In the genomic region with DNA sequence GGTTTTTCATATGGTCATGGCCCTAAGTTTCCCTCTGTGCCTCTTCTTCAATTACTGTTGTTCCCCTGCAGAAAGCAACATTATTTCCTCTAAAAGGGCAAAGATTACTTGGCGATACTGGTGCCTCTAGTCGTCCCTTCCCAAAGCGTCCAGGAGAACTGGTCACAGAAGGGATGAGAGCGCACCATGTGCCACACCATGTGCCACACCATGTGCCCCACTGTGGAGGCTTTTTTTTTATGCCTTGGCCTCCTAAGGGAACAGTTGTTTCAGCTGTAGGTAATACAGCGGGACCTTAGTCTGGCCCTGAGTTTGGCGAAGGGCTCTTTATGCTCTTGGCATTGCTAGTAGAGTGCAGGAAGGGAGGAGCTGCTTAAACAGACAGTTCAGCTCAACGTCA, we compare ENCODE assay signal across 32 cellular contexts. TPM values are rescaled to one million over a fixed set of nuclear protein-coding genes. Genes with fewer than 3 reads are reported as not detected.
"Had no signal": no experiment of that assay in that cellular context is flagged by ENCODE, and none has a peak within 500 bp of the region (broad histone marks: within the 10 kb centered on the region; RNA-seq: fewer than 3 reads in every experiment).

No MANE protein-coding gene starts in this region.

- H3K9me3 ChIP-seq: stomach, suprapubic skin, testis, thoracic aorta, thyroid gland, tibial artery, tibial nerve, transverse colon, upper lobe of left lung, upper lobe of right lung, uterus, vagina had no signal

- H3K4me1 Mint-ChIP-seq: stimulated activated memory B cell treated with anti-CD40 and anti-IgM and Interleukin-4, amounts not matched to agents 10 μg/mL and 1 μg/mL and 100 μg/mL, for 72 hours had no signal

- DNase-seq: stimulated activated CD4-positive, alpha-beta T cell treated with anti-CD3 and anti-CD28 coated beads, Interleukin-2, amount 100 ng/mL, for 48 hours; stimulated activated CD4-positive, alpha-beta T cell treated with anti-CD3 and anti-CD28 coated beads, Interleukin-4, amount 100 ng/mL, for 1 hour; stimulated activated CD4-positive, alpha-beta T cell treated with anti-CD3 and anti-CD28 coated beads, Interleukin-4, amount 100 ng/mL, for 24 hours; stimulated activated CD4-positive, alpha-beta T cell treated with anti-CD3 and anti-CD28 coated beads, Interleukin-4, amount 100 ng/mL, for 4 hours; stimulated activated CD8-positive, alpha-beta memory T cell treated with anti-CD3 and anti-CD28 coated beads, Interleukin-4, amount 100 ng/mL, for 48 hours; stimulated activated naive B cell treated with anti-CD40 and anti-IgM and Interleukin-4, amounts not matched to agents 10 μg/mL and 1 μg/mL and 100 μg/mL, for 72 hours; stimulated activated naive CD4-positive, alpha-beta T cell; stimulated activated naive CD4-positive, alpha-beta T cell treated with Interleukin-2 at 50 U/mL for 16 hours; stimulated activated naive CD8-positive, alpha-beta T cell treated with anti-CD3 and anti-CD28 coated beads, Interleukin-15, amount 100 ng/mL, for 72 hours; stimulated activated naive CD8-positive, alpha-beta T cell treated with anti-CD3 and anti-CD28 coated beads, Interleukin-15, Interleukin-2, amounts not matched to agents 100 U/mL and 50 U/mL, for 24 hours; stomach; substantia nigra; testis; thyroid gland; tibial artery; transverse colon; trophoblast cell; upper lobe of left lung; upper lobe of right lung; uterus had no signal

- H3K36me3 Mint-ChIP-seq: stimulated activated effector memory CD8-positive, alpha-beta T cell treated with anti-CD3 and anti-CD28 coated beads, Interleukin-12 subunit alpha, Interleukin-12 subunit beta, amount 100 ng/mL, for 72 hours; stimulated activated memory B cell treated with anti-CD40 and anti-IgM and Interleukin-4, amounts not matched to agents 10 μg/mL and 1 μg/mL and 100 μg/mL, for 72 hours; stimulated activated naive B cell treated with anti-CD40 and anti-IgM and Interleukin-4, amounts not matched to agents 10 μg/mL and 1 μg/mL and 100 μg/mL, for 72 hours; type B pancreatic cell had no signal

- ATAC-seq: stimulated activated effector memory CD8-positive, alpha-beta T cell treated with anti-CD3 and anti-CD28 coated beads, Interleukin-12 subunit alpha, Interleukin-12 subunit beta, amount 100 ng/mL, for 72 hours; stimulated activated memory B cell treated with anti-CD40 and anti-IgM and Interleukin-4, amounts not matched to agents 10 μg/mL and 1 μg/mL and 100 μg/mL, for 72 hours; stimulated activated naive B cell treated with anti-CD40 and anti-IgM and Interleukin-4, amounts not matched to agents 10 μg/mL and 1 μg/mL and 100 μg/mL, for 72 hours; stimulated activated naive CD8-positive, alpha-beta T cell treated with anti-CD3 and anti-CD28 coated beads, Interleukin-15, amount 100 ng/mL, for 72 hours; stimulated activated naive CD8-positive, alpha-beta T cell treated with anti-CD3 and anti-CD28 coated beads, Interleukin-15, Interleukin-2, amounts not matched to agents 100 U/mL and 50 U/mL, for 24 hours; upper lobe of right lung had no signal

- H3K36me3 ChIP-seq: stomach, suprapubic skin, thoracic aorta, thyroid gland, tibial artery, tibial nerve, transverse colon, upper lobe of left lung, upper lobe of right lung, uterus, vagina had no signal

- H3K4me3 ChIP-seq: stomach, suprapubic skin, testis, thoracic aorta, thyroid gland, tibial artery, tibial nerve, transverse colon, upper lobe of left lung, upper lobe of right lung, uterus, vagina had no signal

- H3K27ac Mint-ChIP-seq: stimulated activated effector memory CD8-positive, alpha-beta T cell treated with anti-CD3 and anti-CD28 coated beads, Interleukin-12 subunit alpha, Interleukin-12 subunit beta, amount 100 ng/mL, for 72 hours; stimulated activated memory B cell treated with anti-CD40 and anti-IgM and Interleukin-4, amounts not matched to agents 10 μg/mL and 1 μg/mL and 100 μg/mL, for 72 hours; stimulated activated naive B cell treated with anti-CD40 and anti-IgM and Interleukin-4, amounts not matched to agents 10 μg/mL and 1 μg/mL and 100 μg/mL, for 72 hours; stimulated activated naive CD8-positive, alpha-beta T cell treated with anti-CD3 and anti-CD28 coated beads, Interleukin-15, amount 100 ng/mL, for 72 hours; stimulated activated naive CD8-positive, alpha-beta T cell treated with anti-CD3 and anti-CD28 coated beads, Interleukin-15, Interleukin-2, amounts not matched to agents 100 ng/mL and 50 ng/mL, for 24 hours; type B pancreatic cell had no signal

- H3K9me3 Mint-ChIP-seq: stimulated activated effector memory CD8-positive, alpha-beta T cell treated with anti-CD3 and anti-CD28 coated beads, Interleukin-12 subunit alpha, Interleukin-12 subunit beta, amount 100 ng/mL, for 72 hours; stimulated activated memory B cell treated with anti-CD40 and anti-IgM and Interleukin-4, amounts not matched to agents 10 μg/mL and 1 μg/mL and 100 μg/mL, for 72 hours; stimulated activated naive B cell treated with anti-CD40 and anti-IgM and Interleukin-4, amounts not matched to agents 10 μg/mL and 1 μg/mL and 100 μg/mL, for 72 hours; stimulated activated naive CD8-positive, alpha-beta T cell treated with anti-CD3 and anti-CD28 coated beads, Interleukin-15, amount 100 ng/mL, for 72 hours; stimulated activated naive CD8-positive, alpha-beta T cell treated with anti-CD3 and anti-CD28 coated beads, Interleukin-15, Interleukin-2, amounts not matched to agents 100 ng/mL and 50 ng/mL, for 24 hours; type B pancreatic cell had no signal

- H3K4me3 Mint-ChIP-seq: stimulated activated effector memory CD8-positive, alpha-beta T cell treated with anti-CD3 and anti-CD28 coated beads, Interleukin-12 subunit alpha, Interleukin-12 subunit beta, amount 100 ng/mL, for 72 hours; stimulated activated memory B cell treated with anti-CD40 and anti-IgM and Interleukin-4, amounts not matched to agents 10 μg/mL and 1 μg/mL and 100 μg/mL, for 72 hours; stimulated activated naive B cell treated with anti-CD40 and anti-IgM and Interleukin-4, amounts not matched to agents 10 μg/mL and 1 μg/mL and 100 μg/mL, for 72 hours; stimulated activated naive CD8-positive, alpha-beta T cell treated with anti-CD3 and anti-CD28 coated beads, Interleukin-15, amount 100 ng/mL, for 72 hours; stimulated activated naive CD8-positive, alpha-beta T cell treated with anti-CD3 and anti-CD28 coated beads, Interleukin-15, Interleukin-2, amounts not matched to agents 100 ng/mL and 50 ng/mL, for 24 hours; type B pancreatic cell had no signal

- FAIRE-seq: urothelium cell line had no signal

- H3K27ac ChIP-seq: stomach, suprapubic skin, testis, thoracic aorta, thyroid gland, tibial artery, tibial nerve, transverse colon, upper lobe of left lung, upper lobe of right lung, uterus, vagina had no signal

- H3K4me1 ChIP-seq: testis, uterus had no signal

- H3K27me3 ChIP-seq: testis, thyroid gland, tibial artery, tibial nerve, upper lobe of right lung, uterus, vagina had no signal

RNA-seq across cellular contexts. Expression of gene FGG, which starts 11.5 kb away (rescaled TPM):
- total RNA-seq: subcutaneous adipose tissue, temporal lobe, thoracic aorta, thyroid gland, tibial nerve, transverse colon, urinary bladder, vagina had no signal

RNA-seq across cellular contexts. Expression of gene FGA, which starts 33.5 kb away (rescaled TPM):
- total RNA-seq: subcutaneous adipose tissue, temporal lobe, thoracic aorta, thyroid gland, transverse colon, urinary bladder, vagina had no signal
